ENCODE assay signal across 2 cellular contexts in the genomic region with DNA sequence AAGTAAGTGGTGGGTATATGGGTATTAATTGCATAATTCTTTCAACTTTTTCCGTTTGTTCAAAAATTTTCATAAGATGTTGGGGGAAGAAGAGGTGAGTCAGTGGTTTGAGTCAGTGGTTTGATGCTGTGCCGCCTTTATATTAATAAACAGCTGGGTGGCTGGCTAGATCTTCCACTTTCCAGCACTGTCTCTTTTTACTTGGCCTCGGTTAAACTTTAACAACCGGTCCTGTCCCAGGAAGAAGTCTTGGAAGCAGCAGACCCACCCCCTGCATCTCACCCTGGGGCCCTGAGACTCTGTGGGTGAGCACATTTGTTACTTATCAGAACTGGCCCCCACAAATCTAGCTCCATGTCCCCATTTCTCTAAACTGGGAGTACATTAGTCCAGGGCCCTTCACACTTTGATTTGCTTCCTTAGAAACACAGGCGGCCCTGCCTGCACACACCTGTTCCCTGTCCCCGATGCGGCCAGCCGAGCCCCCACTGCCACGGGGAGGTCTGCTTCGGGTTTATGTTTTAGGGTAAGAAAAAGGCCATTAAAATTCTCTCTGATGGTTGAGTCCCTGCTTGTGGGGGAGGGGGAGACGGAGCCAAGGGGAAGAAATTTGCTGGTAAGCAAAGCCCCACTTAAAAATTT.
A peak's percentile ranks its signal among the peaks of the same experiment; 100 is the strongest.
TF ChIP-seq lines count a peak whose summit lies in the region.

No MANE protein-coding gene starts in this region.

TF ChIP-seq in HepG2, 621 proteins besides CTCF, POLR2A, EP300 and RAD21 (continued from another document and continues in another):
- TF ChIP-seq, protein P1, sequence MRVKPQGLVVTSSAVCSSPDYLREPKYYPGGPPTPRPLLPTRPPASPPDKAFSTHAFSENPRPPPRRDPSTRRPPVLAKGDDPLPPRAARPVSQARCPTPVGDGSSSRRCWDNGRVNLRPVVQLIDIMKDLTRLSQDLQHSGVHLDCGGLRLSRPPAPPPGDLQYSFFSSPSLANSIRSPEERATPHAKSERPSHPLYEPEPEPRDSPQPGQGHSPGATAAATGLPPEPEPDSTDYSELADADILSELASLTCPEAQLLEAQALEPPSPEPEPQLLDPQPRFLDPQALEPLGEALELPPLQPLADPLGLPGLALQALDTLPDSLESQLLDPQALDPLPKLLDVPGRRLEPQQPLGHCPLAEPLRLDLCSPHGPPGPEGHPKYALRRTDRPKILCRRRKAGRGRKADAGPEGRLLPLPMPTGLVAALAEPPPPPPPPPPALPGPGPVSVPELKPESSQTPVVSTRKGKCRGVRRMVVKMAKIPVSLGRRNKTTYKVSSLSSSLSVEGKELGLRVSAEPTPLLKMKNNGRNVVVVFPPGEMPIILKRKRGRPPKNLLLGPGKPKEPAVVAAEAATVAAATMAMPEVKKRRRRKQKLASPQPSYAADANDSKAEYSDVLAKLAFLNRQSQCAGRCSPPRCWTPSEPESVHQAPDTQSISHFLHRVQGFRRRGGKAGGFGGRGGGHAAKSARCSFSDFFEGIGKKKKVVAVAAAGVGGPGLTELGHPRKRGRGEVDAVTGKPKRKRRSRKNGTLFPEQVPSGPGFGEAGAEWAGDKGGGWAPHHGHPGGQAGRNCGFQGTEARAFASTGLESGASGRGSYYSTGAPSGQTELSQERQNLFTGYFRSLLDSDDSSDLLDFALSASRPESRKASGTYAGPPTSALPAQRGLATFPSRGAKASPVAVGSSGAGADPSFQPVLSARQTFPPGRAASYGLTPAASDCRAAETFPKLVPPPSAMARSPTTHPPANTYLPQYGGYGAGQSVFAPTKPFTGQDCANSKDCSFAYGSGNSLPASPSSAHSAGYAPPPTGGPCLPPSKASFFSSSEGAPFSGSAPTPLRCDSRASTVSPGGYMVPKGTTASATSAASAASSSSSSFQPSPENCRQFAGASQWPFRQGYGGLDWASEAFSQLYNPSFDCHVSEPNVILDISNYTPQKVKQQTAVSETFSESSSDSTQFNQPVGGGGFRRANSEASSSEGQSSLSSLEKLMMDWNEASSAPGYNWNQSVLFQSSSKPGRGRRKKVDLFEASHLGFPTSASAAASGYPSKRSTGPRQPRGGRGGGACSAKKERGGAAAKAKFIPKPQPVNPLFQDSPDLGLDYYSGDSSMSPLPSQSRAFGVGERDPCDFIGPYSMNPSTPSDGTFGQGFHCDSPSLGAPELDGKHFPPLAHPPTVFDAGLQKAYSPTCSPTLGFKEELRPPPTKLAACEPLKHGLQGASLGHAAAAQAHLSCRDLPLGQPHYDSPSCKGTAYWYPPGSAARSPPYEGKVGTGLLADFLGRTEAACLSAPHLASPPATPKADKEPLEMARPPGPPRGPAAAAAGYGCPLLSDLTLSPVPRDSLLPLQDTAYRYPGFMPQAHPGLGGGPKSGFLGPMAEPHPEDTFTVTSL (CRISPR knock-in tag; IDR thresholded peaks at IDR 0.05; ENCODE audit: borderline replicate concordance) = 0 out of 2 replicates have a peak, but pooled peaks have one; percentile 9
- TF ChIP-seq, protein P2, sequence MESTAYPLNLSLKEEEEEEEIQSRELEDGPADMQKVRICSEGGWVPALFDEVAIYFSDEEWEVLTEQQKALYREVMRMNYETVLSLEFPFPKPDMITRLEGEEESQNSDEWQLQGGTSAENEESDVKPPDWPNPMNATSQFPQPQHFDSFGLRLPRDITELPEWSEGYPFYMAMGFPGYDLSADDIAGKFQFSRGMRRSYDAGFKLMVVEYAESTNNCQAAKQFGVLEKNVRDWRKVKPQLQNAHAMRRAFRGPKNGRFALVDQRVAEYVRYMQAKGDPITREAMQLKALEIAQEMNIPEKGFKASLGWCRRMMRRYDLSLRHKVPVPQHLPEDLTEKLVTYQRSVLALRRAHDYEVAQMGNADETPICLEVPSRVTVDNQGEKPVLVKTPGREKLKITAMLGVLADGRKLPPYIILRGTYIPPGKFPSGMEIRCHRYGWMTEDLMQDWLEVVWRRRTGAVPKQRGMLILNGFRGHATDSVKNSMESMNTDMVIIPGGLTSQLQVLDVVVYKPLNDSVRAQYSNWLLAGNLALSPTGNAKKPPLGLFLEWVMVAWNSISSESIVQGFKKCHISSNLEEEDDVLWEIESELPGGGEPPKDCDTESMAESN (CRISPR knock-in tag; conservative IDR thresholded peaks at IDR 0.05) = peak; percentile 7; the same call in 1 of the 2 replicates
- TF ChIP-seq, protein P3, sequence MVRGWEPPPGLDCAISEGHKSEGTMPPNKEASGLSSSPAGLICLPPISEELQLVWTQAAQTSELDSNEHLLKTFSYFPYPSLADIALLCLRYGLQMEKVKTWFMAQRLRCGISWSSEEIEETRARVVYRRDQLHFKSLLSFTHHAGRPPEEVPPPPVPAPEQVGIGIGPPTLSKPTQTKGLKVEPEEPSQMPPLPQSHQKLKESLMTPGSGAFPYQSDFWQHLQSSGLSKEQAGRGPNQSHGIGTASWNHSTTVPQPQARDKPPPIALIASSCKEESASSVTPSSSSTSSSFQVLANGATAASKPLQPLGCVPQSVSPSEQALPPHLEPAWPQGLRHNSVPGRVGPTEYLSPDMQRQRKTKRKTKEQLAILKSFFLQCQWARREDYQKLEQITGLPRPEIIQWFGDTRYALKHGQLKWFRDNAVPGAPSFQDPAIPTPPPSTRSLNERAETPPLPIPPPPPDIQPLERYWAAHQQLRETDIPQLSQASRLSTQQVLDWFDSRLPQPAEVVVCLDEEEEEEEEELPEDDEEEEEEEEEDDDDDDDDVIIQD (CRISPR knock-in tag; IDR thresholded peaks at IDR 0.05; ENCODE audit: low read depth) = no peak
- TF ChIP-seq MAF1 (CRISPR knock-in tag; IDR thresholded peaks at IDR 0.05; ENCODE audit: borderline replicate concordance) (0 out of 2 replicates have a peak, but pooled peaks have one; percentile 7), SIN3A (IDR thresholded peaks at IDR 0.05; ENCODE audit: borderline replicate concordance, low read depth, low read length) (peak; percentile 47; the same call in 1 of the 2 replicates), ESRRA (CRISPR knock-in tag; IDR thresholded peaks at IDR 0.05; ENCODE audit: low read depth) (0 out of 2 replicates have a peak, but pooled peaks have one; percentile 11)

TF ChIP-seq in SK-N-SH, 30 proteins besides CTCF, POLR2A, EP300 and RAD21 (continued from another document):
- TF ChIP-seq, protein P4, sequence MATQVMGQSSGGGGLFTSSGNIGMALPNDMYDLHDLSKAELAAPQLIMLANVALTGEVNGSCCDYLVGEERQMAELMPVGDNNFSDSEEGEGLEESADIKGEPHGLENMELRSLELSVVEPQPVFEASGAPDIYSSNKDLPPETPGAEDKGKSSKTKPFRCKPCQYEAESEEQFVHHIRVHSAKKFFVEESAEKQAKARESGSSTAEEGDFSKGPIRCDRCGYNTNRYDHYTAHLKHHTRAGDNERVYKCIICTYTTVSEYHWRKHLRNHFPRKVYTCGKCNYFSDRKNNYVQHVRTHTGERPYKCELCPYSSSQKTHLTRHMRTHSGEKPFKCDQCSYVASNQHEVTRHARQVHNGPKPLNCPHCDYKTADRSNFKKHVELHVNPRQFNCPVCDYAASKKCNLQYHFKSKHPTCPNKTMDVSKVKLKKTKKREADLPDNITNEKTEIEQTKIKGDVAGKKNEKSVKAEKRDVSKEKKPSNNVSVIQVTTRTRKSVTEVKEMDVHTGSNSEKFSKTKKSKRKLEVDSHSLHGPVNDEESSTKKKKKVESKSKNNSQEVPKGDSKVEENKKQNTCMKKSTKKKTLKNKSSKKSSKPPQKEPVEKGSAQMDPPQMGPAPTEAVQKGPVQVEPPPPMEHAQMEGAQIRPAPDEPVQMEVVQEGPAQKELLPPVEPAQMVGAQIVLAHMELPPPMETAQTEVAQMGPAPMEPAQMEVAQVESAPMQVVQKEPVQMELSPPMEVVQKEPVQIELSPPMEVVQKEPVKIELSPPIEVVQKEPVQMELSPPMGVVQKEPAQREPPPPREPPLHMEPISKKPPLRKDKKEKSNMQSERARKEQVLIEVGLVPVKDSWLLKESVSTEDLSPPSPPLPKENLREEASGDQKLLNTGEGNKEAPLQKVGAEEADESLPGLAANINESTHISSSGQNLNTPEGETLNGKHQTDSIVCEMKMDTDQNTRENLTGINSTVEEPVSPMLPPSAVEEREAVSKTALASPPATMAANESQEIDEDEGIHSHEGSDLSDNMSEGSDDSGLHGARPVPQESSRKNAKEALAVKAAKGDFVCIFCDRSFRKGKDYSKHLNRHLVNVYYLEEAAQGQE (IDR thresholded peaks at IDR 0.05; ENCODE audit: low read depth, low read length) = no peak
- TF ChIP-seq SMC3 (IDR thresholded peaks at IDR 0.05; ENCODE audit: low read depth, low read length) = no peak
